In genomic region chr12:99767809-99768208, GRCh38 we compare ENCODE assay signal across 8 cellular contexts.
A peak's percentile ranks its signal among the peaks of the same experiment; 100 is the strongest.
DNase-seq lines count a peak whose midpoint lies in the region; ATAC-seq and TF ChIP-seq lines count a peak whose summit lies in the region.

No MANE protein-coding gene starts in this region.

- H3K4me1 ChIP-seq in Karpas-422 (ENCODE audit: low read length) = peaks cover 68% of the 10 kb centered on the region

- H3K27ac ChIP-seq in Karpas-422 (ENCODE audit: low read length) (peak overlapping the region; percentile 91), SU-DHL-6 (ENCODE audit: low read depth, low read length) (no peak overlapping the region)

- H3K36me3 ChIP-seq in Karpas-422 (ENCODE audit: insufficient read depth, low read length) (no peaks in the 10 kb centered on the region), SU-DHL-6 (ENCODE audit: low read length) (no peaks in the 10 kb centered on the region)

- TF ChIP-seq CTCF in SU-DHL-6 (IDR thresholded peaks at IDR 0.05; ENCODE audit: insufficient read depth, low read length, poor library complexity, severe bottlenecking) = peak; percentile 63

- no peak for ATAC-seq in HG03342 (IDR thresholded peaks at IDR 0.05; ENCODE audit: unreplicated experiment)
- ATAC-seq in GM19351 (IDR thresholded peaks at IDR 0.05; ENCODE audit: unreplicated experiment) = no peak
- ATAC-seq in GM19395 (IDR thresholded peaks at IDR 0.05; ENCODE audit: unreplicated experiment) = no peak

- H3K79me2 ChIP-seq in Karpas-422 (ENCODE audit: low read length) (no peaks in the 10 kb centered on the region), SU-DHL-6 (ENCODE audit: insufficient read depth, low read length) (no peaks in the 10 kb centered on the region)

- no peak overlapping the region for H3K4me3 ChIP-seq in Karpas-422 (ENCODE audit: low read length)
- H3K4me3 ChIP-seq in SU-DHL-6 (ENCODE audit: insufficient read depth, low read length, poor library complexity, severe bottlenecking) = no peak overlapping the region

- H3K9me2 ChIP-seq in Karpas-422 (replicated peaks; ENCODE audit: insufficient read depth, low read length) (no peaks in the 10 kb centered on the region), SU-DHL-6 (replicated peaks; ENCODE audit: insufficient read depth, low read length) (no peaks in the 10 kb centered on the region)

- H2AFZ ChIP-seq in Karpas-422 (ENCODE audit: low read length) (peak overlapping the region; percentile 57; the same call in 1 of the 2 replicates), SU-DHL-6 (ENCODE audit: low read depth, low read length, severe bottlenecking) (no peak overlapping the region)

- H3K9ac ChIP-seq in Karpas-422 (ENCODE audit: low read length) (peak overlapping the region; percentile 49; the same call in 1 of the 2 replicates), SU-DHL-6 (ENCODE audit: low read length) (no peak overlapping the region)

- no peaks in the 10 kb centered on the region for H4K20me1 ChIP-seq in Karpas-422 (ENCODE audit: insufficient read depth, low read depth, low read length)
- no peaks in the 10 kb centered on the region for H4K20me1 ChIP-seq in SU-DHL-6 (ENCODE audit: low read depth, low read length)

- no peaks in the 10 kb centered on the region for H3K9me3 ChIP-seq in Karpas-422 (ENCODE audit: low read length)
- no peaks in the 10 kb centered on the region for H3K9me3 ChIP-seq in SU-DHL-6 (ENCODE audit: insufficient read depth, low read length)

- DNase-seq in AML-193 (lab: John Stamatoyannopoulos, UW) = peak; percentile 38 to 42
- peak; percentile 91 for DNase-seq in Karpas-422
- peak; percentile 59 for DNase-seq in kidney glomerular epithelial cell (lab: John Stamatoyannopoulos, UW)
- DNase-seq in UCSD-AML1 (lab: John Stamatoyannopoulos, UW; ENCODE audit: unreplicated experiment) = no peak

- H3F3A ChIP-seq in SU-DHL-6 (ENCODE audit: insufficient read depth) = no peaks in the 10 kb centered on the region

- H3K4me2 ChIP-seq in Karpas-422 (ENCODE audit: low read depth, low read length, poor library complexity, severe bottlenecking) (peak overlapping the region; percentile 56), SU-DHL-6 (ENCODE audit: low read depth, low read length, poor library complexity, severe bottlenecking) (peak overlapping the region; percentile 19)

- H3K27me3 ChIP-seq in Karpas-422 (ENCODE audit: low read length) (no peaks in the 10 kb centered on the region), SU-DHL-6 (ENCODE audit: low read length) (no peaks in the 10 kb centered on the region)
